ENCODE assay signal across 15 cellular contexts in the genomic region with DNA sequence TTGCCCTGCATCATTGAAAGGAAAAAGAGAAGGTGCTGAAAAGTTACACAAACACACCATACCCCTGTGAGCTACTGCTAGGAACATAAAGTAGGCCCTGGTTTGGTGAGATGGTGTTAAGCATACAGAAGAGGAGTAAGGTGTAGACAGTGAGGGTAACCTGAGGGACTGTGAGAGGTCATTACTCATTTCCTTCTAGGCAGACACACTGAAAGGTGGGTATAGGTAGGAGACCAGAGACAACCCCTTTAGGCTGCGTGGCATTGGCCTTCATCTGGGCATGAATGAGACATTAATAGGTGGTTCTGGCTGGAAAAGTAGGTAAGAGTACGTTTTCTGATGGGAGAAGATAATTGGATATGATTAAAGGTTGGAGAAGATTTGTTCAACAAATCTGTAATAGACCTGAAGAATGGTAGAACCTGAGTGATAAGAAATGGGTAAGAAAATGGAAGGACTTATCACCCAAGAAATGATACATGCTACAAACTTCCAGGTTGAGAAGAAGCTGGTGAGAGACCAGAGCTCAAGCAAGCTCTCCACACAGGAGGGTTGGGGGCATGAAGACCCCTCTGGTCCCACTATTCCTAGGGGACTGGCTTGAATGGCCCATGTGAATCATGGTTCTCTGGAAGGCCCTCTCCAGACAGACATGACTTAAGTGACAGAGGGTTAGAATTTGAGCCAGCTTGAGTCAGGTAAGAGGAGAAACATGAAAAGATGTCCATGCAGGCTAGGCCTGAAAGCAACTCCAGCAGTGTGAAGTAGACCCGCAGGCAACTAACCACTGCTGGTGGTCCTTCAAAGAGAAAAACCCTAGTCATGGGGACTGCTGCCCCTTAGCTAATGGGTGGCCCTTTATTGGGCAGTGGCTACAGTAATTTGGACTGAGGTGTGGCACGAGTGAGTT. TPM values are rescaled to one million over a fixed set of nuclear protein-coding genes. Genes with fewer than 3 reads are reported as not detected.
DNase-seq lines count a peak whose midpoint lies in the region; ATAC-seq and TF ChIP-seq lines count a peak whose summit lies in the region.
"Had no signal": no experiment of that assay in that cellular context is flagged by ENCODE, and none has a peak within 500 bp of the region (broad histone marks: within the 10 kb centered on the region; RNA-seq: fewer than 3 reads in every experiment).

No MANE protein-coding gene starts in this region.

- H3K4me3 Mint-ChIP-seq in stimulated activated naive CD8-positive, alpha-beta T cell treated with anti-CD3 and anti-CD28 coated beads, Interleukin-15, Interleukin-2, amounts not matched to agents 100 ng/mL and 50 ng/mL, for 24 hours = no peak overlapping the region
- H3K4me3 Mint-ChIP-seq in stimulated activated naive CD8-positive, alpha-beta T cell treated with anti-CD3 and anti-CD28 coated beads, Interleukin-15, amount 100 ng/mL, for 72 hours = no peak overlapping the region

- no peak for TF ChIP-seq CTCF in WERI-Rb-1 (IDR thresholded peaks at IDR 0.05; ENCODE audit: low read depth, low read length)
- TF ChIP-seq CTCF in esophagus squamous epithelium (IDR thresholded peaks at IDR 0.05) = no peak

- no peak for DNase-seq in stimulated activated naive CD8-positive, alpha-beta T cell treated with anti-CD3 and anti-CD28 coated beads, Interleukin-15, amount 100 ng/mL, for 72 hours
- no peak for DNase-seq in WERI-Rb-1
- no peak for DNase-seq in esophagus squamous epithelium (lab: John Stamatoyannopoulos, UW)
- DNase-seq in iPS-NIHi11 (ENCODE audit: low spot score) = no peak
- DNase-seq in HK-2 (ENCODE audit: unreplicated experiment) = no peak
- DNase-seq in substantia nigra (lab: John Stamatoyannopoulos, UW) = no peak
- DNase-seq: activated CD4-positive, alpha-beta T cell treated with anti-CD3 and anti-CD28 coated beads, Interleukin-2, amount 50 U/mL, for 4 hours; hypothalamus; NCI-H1417; pancreas; stimulated activated naive CD8-positive, alpha-beta T cell treated with anti-CD3 and anti-CD28 coated beads, Interleukin-15, Interleukin-2, amounts not matched to agents 100 U/mL and 50 U/mL, for 24 hours had no signal

- no peak overlapping the region for H3K4me3 ChIP-seq in WERI-Rb-1 (ENCODE audit: low read depth, low read length)
- H3K4me3 ChIP-seq in esophagus squamous epithelium = no peak overlapping the region
- H3K4me3 ChIP-seq: ascending aorta, lung, pancreas had no signal

- no peaks in the 10 kb centered on the region for H3K27me3 Mint-ChIP-seq in stimulated activated naive CD8-positive, alpha-beta T cell treated with anti-CD3 and anti-CD28 coated beads, Interleukin-15, Interleukin-2, amounts not matched to agents 100 ng/mL and 50 ng/mL, for 24 hours
- no peaks in the 10 kb centered on the region for H3K27me3 Mint-ChIP-seq in stimulated activated naive CD8-positive, alpha-beta T cell treated with anti-CD3 and anti-CD28 coated beads, Interleukin-15, amount 100 ng/mL, for 72 hours

- H3K27me3 ChIP-seq in WERI-Rb-1 (ENCODE audit: insufficient read depth, low read depth, severe bottlenecking) (no peaks in the 10 kb centered on the region), esophagus squamous epithelium (no peaks in the 10 kb centered on the region)
- H3K27me3 ChIP-seq: ascending aorta, pancreas had no signal

- H3K9me3 Mint-ChIP-seq in stimulated activated naive CD8-positive, alpha-beta T cell treated with anti-CD3 and anti-CD28 coated beads, Interleukin-15, Interleukin-2, amounts not matched to agents 100 ng/mL and 50 ng/mL, for 24 hours = no peaks in the 10 kb centered on the region
- H3K9me3 Mint-ChIP-seq in stimulated activated naive CD8-positive, alpha-beta T cell treated with anti-CD3 and anti-CD28 coated beads, Interleukin-15, amount 100 ng/mL, for 72 hours = no peaks in the 10 kb centered on the region

- H3K36me3 ChIP-seq in WERI-Rb-1 (peaks cover 70% of the 10 kb centered on the region), esophagus squamous epithelium (peaks cover 12 to 69% (median 28%) of the 10 kb centered on the region in 3 donors)

- intact Hi-C loops in esophagus squamous epithelium (cut with DNase I) = loop anchor here (5.0 to 10.0 kb wide), 2 partner anchors 45 to 107 kb away; no protein-coding TSS in a partner anchor

- peaks cover 31 to 93% (median 41%) of the 10 kb centered on the region in 3 donors for H3K4me1 ChIP-seq in esophagus squamous epithelium

- H3K9me3 ChIP-seq in WERI-Rb-1 (ENCODE audit: severe bottlenecking) (no peaks in the 10 kb centered on the region), esophagus squamous epithelium (no peaks in the 10 kb centered on the region)
- H3K9me3 ChIP-seq: ascending aorta, pancreas had no signal

- TF ChIP-seq POLR2A in esophagus squamous epithelium (IDR thresholded peaks at IDR 0.05) = no peak

- peaks cover 48% of the 10 kb centered on the region for H3K4me1 Mint-ChIP-seq in stimulated activated naive CD8-positive, alpha-beta T cell treated with anti-CD3 and anti-CD28 coated beads, Interleukin-15, Interleukin-2, amounts not matched to agents 100 ng/mL and 50 ng/mL, for 24 hours (ENCODE audit: low read depth)
- H3K4me1 Mint-ChIP-seq in stimulated activated naive CD8-positive, alpha-beta T cell treated with anti-CD3 and anti-CD28 coated beads, Interleukin-15, amount 100 ng/mL, for 72 hours = peaks cover 59% of the 10 kb centered on the region

- ATAC-seq in stimulated activated naive CD8-positive, alpha-beta T cell treated with anti-CD3 and anti-CD28 coated beads, Interleukin-15, amount 100 ng/mL, for 72 hours = no peak
- ATAC-seq in GM18858 (IDR thresholded peaks at IDR 0.05; ENCODE audit: unreplicated experiment) = no peak
- ATAC-seq: pancreas; stimulated activated naive CD8-positive, alpha-beta T cell treated with anti-CD3 and anti-CD28 coated beads, Interleukin-15, Interleukin-2, amounts not matched to agents 100 U/mL and 50 U/mL, for 24 hours had no signal

- peak overlapping the region; percentile 68 for H3K27ac Mint-ChIP-seq in stimulated activated naive CD8-positive, alpha-beta T cell treated with anti-CD3 and anti-CD28 coated beads, Interleukin-15, Interleukin-2, amounts not matched to agents 100 ng/mL and 50 ng/mL, for 24 hours
- H3K27ac Mint-ChIP-seq in stimulated activated naive CD8-positive, alpha-beta T cell treated with anti-CD3 and anti-CD28 coated beads, Interleukin-15, amount 100 ng/mL, for 72 hours = peak overlapping the region in 1 of 2 donors; percentile 41

- H3K27ac ChIP-seq in WERI-Rb-1 = peak overlapping the region; percentile 88
- peak overlapping the region; percentile 38 to 98 (median 68) for H3K27ac ChIP-seq in esophagus squamous epithelium
- no peak overlapping the region for H3K27ac ChIP-seq in substantia nigra (ENCODE audit: low read depth, low read length, poor library complexity, severe bottlenecking)
- H3K27ac ChIP-seq: pancreas had no signal

- peaks cover 58% of the 10 kb centered on the region for H3K36me3 Mint-ChIP-seq in stimulated activated naive CD8-positive, alpha-beta T cell treated with anti-CD3 and anti-CD28 coated beads, Interleukin-15, Interleukin-2, amounts not matched to agents 100 ng/mL and 50 ng/mL, for 24 hours (ENCODE audit: low read depth)

- WGBS in esophagus squamous epithelium, 2 donors = 72 to 88% methylated on average over 4 of the region's 4 CpGs

RNA-seq across cellular contexts. Expression of a gene that starts 3.8 kb away (rescaled TPM):
- total RNA-seq in esophagus squamous epithelium = 100 to 1,000 TPM in 3 of 4 donors, 10 to 100 TPM in 1; 87.8 to 139 (median 111) TPM

RNA-seq across cellular contexts. Expression of a gene that starts 21.3 kb away (rescaled TPM):
- total RNA-seq in esophagus squamous epithelium = 100 to 1,000 TPM; 219 to 319 (median 285) TPM
